Comparison of ENCODE assay signal across 26 cellular contexts in the genomic region with DNA sequence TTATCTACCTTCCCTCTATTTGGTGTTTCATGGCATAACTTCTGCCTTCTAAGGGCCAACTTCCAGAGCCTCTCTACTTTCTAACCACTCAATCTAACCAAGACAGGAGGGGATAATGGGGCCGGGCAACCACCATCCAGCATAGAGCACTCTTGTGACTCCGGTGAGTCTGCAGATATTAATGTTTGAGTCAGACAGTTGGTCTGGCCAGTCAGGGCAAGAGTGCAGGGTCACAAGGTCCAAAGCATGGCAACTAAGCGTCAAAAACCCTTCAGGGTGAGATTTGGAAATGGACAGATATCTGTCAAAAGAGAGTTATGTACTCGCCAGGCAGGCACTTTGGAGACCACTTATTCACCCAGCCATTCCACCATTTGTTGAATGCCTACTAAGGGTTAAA.
"Had no signal": no experiment of that assay in that cellular context is flagged by ENCODE, and none has a peak within 500 bp of the region (broad histone marks: within the 10 kb centered on the region; RNA-seq: fewer than 3 reads in every experiment).

No MANE protein-coding gene starts in this region.

- H3K9ac ChIP-seq: parathyroid adenoma had no signal

- ATAC-seq: activated CD8-positive, alpha-beta memory T cell treated with anti-CD3 and anti-CD28 coated beads, Interleukin-2, amount 10 ng/mL, durations not matched to agents 7 days and 5 days; activated CD8-positive, alpha-beta T cell treated with anti-CD3 and anti-CD28 coated beads, Interleukin-2, amount 10 ng/mL, durations not matched to agents 7 days and 5 days; activated naive CD4-positive, alpha-beta T cell treated with anti-CD3 and anti-CD28 coated beads, Interleukin-2, amount 50 U/mL, for 72 hours; activated T-cell treated with anti-CD3 and anti-CD28 coated beads, Interleukin-2, amount 50 U/mL, for 72 hours; effector memory CD8-positive, alpha-beta T cell; esophagus mucosa; heart right ventricle; left lung; psoas muscle; stimulated activated naive CD8-positive, alpha-beta T cell treated with anti-CD3 and anti-CD28 coated beads, Interleukin-15, Interleukin-2, amounts not matched to agents 100 U/mL and 50 U/mL, for 24 hours had no signal

- DNase-seq: activated B cell treated with CpG ODN at 0.5 μM for 24 hours; activated CD8-positive, alpha-beta memory T cell treated with anti-CD3 and anti-CD28 coated beads, Interleukin-2, amount 10 ng/mL, durations not matched to agents 7 days and 5 days; activated CD8-positive, alpha-beta T cell treated with anti-CD3 and anti-CD28 coated beads, Interleukin-2, amount 10 ng/mL, durations not matched to agents 7 days and 5 days; activated naive CD4-positive, alpha-beta T cell; activated T-cell treated with anti-CD3 and anti-CD28 coated beads, Interleukin-2, amount 50 U/mL, for 72 hours; cerebellar nuclear complex; cortex of kidney; effector memory CD8-positive, alpha-beta T cell; foreskin fibroblast; heart right ventricle; left lung; nucleus accumbens; psoas muscle; stimulated activated CD4-positive, alpha-beta T cell treated with anti-CD3 and anti-CD28 coated beads, Interleukin-4, amount 100 ng/mL, for 1 hour; stimulated activated naive CD8-positive, alpha-beta T cell treated with anti-CD3 and anti-CD28 coated beads, Interleukin-15, Interleukin-2, amounts not matched to agents 100 U/mL and 50 U/mL, for 24 hours; T-helper 1 cell; testis; transverse colon had no signal

- H3K4me1 Mint-ChIP-seq: activated B cell treated with CpG ODN at 0.5 μM for 24 hours; activated CD8-positive, alpha-beta memory T cell treated with anti-CD3 and anti-CD28 coated beads, Interleukin-2, amount 10 ng/mL, durations not matched to agents 7 days and 5 days had no signal

- H3K27ac ChIP-seq: cardiac muscle cell, left lung, parathyroid adenoma, psoas muscle, testis, transverse colon had no signal

- H3K27ac Mint-ChIP-seq: activated B cell treated with CpG ODN at 0.5 μM for 24 hours; activated CD8-positive, alpha-beta memory T cell treated with anti-CD3 and anti-CD28 coated beads, Interleukin-2, amount 10 ng/mL, durations not matched to agents 7 days and 5 days; activated CD8-positive, alpha-beta T cell treated with anti-CD3 and anti-CD28 coated beads, Interleukin-2, amount 10 ng/mL, durations not matched to agents 7 days and 5 days; activated naive CD4-positive, alpha-beta T cell treated with anti-CD3 and anti-CD28 coated beads, Interleukin-2, amount 50 U/mL, for 72 hours; activated T-cell treated with anti-CD3 and anti-CD28 coated beads, Interleukin-2, amount 50 U/mL, for 72 hours; effector memory CD8-positive, alpha-beta T cell; nephron; T-helper 2 cell treated with Interferon-gamma antibody and Interleukin-4, amounts not matched to agents 5 μg/mL and 100 μg/mL, for 36 hours had no signal

- H3K9me3 ChIP-seq: heart right ventricle, left lung, psoas muscle, right atrium auricular region, testis, transverse colon had no signal

- FAIRE-seq: urothelium cell line had no signal

- H3K79me2 ChIP-seq: parathyroid adenoma had no signal

- H3K4me3 ChIP-seq: cardiac muscle cell, heart right ventricle, left lung, psoas muscle, right atrium auricular region, testis, transverse colon had no signal

- H3K36me3 Mint-ChIP-seq: activated CD8-positive, alpha-beta memory T cell treated with anti-CD3 and anti-CD28 coated beads, Interleukin-2, amount 10 ng/mL, durations not matched to agents 7 days and 5 days; activated naive CD4-positive, alpha-beta T cell treated with anti-CD3 and anti-CD28 coated beads, Interleukin-2, amount 50 U/mL, for 72 hours had no signal

- H3K4me1 ChIP-seq: left lung, testis had no signal

- H2AFZ ChIP-seq: parathyroid adenoma had no signal

- H3K27me3 ChIP-seq: cardiac muscle cell, heart right ventricle, left lung, right atrium auricular region, testis, transverse colon had no signal

- H3K9me3 Mint-ChIP-seq: activated B cell treated with CpG ODN at 0.5 μM for 24 hours; activated naive CD4-positive, alpha-beta T cell treated with anti-CD3 and anti-CD28 coated beads, Interleukin-2, amount 50 U/mL, for 72 hours; activated T-cell treated with anti-CD3 and anti-CD28 coated beads, Interleukin-2, amount 50 U/mL, for 72 hours; effector memory CD8-positive, alpha-beta T cell; nephron; T-helper 2 cell treated with Interferon-gamma antibody and Interleukin-4, amounts not matched to agents 5 μg/mL and 100 μg/mL, for 36 hours had no signal

- H3K36me3 ChIP-seq: cardiac muscle cell, heart right ventricle, left lung, right atrium auricular region, transverse colon had no signal

- H3K4me3 Mint-ChIP-seq: activated B cell treated with CpG ODN at 0.5 μM for 24 hours; activated CD8-positive, alpha-beta memory T cell treated with anti-CD3 and anti-CD28 coated beads, Interleukin-2, amount 10 ng/mL, durations not matched to agents 7 days and 5 days; activated CD8-positive, alpha-beta T cell treated with anti-CD3 and anti-CD28 coated beads, Interleukin-2, amount 10 ng/mL, durations not matched to agents 7 days and 5 days; activated T-cell treated with anti-CD3 and anti-CD28 coated beads, Interleukin-2, amount 50 U/mL, for 72 hours; effector memory CD8-positive, alpha-beta T cell; nephron; T-helper 2 cell treated with Interferon-gamma antibody and Interleukin-4, amounts not matched to agents 5 μg/mL and 100 μg/mL, for 36 hours had no signal
